In the genomic region with DNA sequence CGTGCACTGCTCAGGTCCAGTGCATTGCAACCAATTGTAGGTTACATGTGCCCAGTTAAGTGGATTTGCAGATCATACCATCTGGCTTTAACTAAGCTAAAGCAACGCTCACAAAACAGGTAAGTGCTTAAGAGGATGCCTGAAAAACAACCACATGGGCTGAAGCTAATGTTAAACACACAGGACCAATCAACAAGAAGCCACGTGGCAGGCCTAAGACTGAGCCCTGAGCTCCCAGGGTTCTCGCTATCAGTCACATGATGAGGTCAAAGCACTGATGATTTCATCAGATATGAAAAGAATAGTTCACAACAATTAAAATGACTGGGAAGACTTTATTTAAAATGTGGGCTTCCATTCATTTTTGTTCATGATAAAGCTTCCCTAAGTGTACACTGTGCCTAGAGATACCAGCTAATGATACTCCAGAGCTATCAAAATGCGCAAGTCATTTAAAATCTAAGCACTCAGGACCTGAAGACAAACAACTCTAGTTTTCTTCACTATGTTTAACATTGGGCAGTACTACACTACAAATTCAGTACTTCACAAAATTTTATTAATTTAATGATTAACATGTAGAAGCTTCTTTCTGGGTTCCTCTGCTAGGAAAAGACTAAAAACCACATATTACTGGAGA, we compare ENCODE assay signal across 11 cellular contexts.
DNase-seq lines count a peak whose midpoint lies in the region; ATAC-seq lines count a peak whose summit lies in the region.
"Had no signal": no experiment of that assay in that cellular context is flagged by ENCODE, and none has a peak within 500 bp of the region (broad histone marks: within the 10 kb centered on the region; RNA-seq: fewer than 3 reads in every experiment).

No MANE protein-coding gene starts in this region.

- peak overlapping the region; percentile 98 for H3K27ac Mint-ChIP-seq in activated naive CD8-positive, alpha-beta T cell
- H3K27ac Mint-ChIP-seq in memory B cell, result peak overlapping the region; percentile 87

- H3K36me3 ChIP-seq in ACC112 (ENCODE audit: insufficient read depth, low read length) (no peaks in the 10 kb centered on the region), HUES6 (ENCODE audit: control insufficient read depth, insufficient read depth, low read length) (no peaks in the 10 kb centered on the region)
- H3K36me3 ChIP-seq: ovary had no signal

- no peak overlapping the region for H3K9ac ChIP-seq in HUES6 (ENCODE audit: low read length)

- H3K9me3 Mint-ChIP-seq in activated naive CD8-positive, alpha-beta T cell (ENCODE audit: low read depth), result no peaks in the 10 kb centered on the region
- H3K9me3 Mint-ChIP-seq in memory B cell, result no peaks in the 10 kb centered on the region

- H3K27me3 ChIP-seq in ACC112 (ENCODE audit: insufficient read depth, low read length), result no peaks in the 10 kb centered on the region
- H3K27me3 ChIP-seq in HUES6 (ENCODE audit: control insufficient read depth, insufficient read depth, low read length), result no peaks in the 10 kb centered on the region
- H3K27me3 ChIP-seq: ovary had no signal

- H3K4me3 ChIP-seq in ACC112 (ENCODE audit: low read depth, low read length) (0 out of 2 replicates have a peak overlapping the region, but pooled peaks have one; percentile 12), HUES6 (ENCODE audit: low read depth, low read length) (no peak overlapping the region)
- H3K4me3 ChIP-seq: ovary had no signal

- no peak overlapping the region for H2AFZ ChIP-seq in ACC112 (ENCODE audit: low read length, unreplicated experiment)

- DNase-seq in memory B cell (ENCODE audit: low spot score in 2 of 2) (no peak), NCI-H1694 (lab: John Stamatoyannopoulos, UW) (no peak), SK-N-DZ (ENCODE audit: low spot score) (no peak)
- no peak for DNase-seq in stimulated activated CD8-positive, alpha-beta memory T cell treated with anti-CD3 and anti-CD28 coated beads, Interleukin-4, amount 100 ng/mL, for 48 hours
- DNase-seq: NCI-H446, ovary had no signal

- H3K4me1 ChIP-seq in ACC112 (ENCODE audit: control insufficient read depth, insufficient read depth, low read length, unreplicated experiment) (peaks cover 72% of the 10 kb centered on the region), HUES6 (ENCODE audit: control insufficient read depth, insufficient read depth, low read length) (peaks cover 46% of the 10 kb centered on the region)

- ATAC-seq in memory B cell (ENCODE audit: low read depth) (peak; percentile 32), GM21528 (IDR thresholded peaks at IDR 0.05; ENCODE audit: low FRiP score, unreplicated experiment) (no peak)

- peak overlapping the region; percentile 59 for H3K4me3 Mint-ChIP-seq in activated naive CD8-positive, alpha-beta T cell
- H3K4me3 Mint-ChIP-seq in memory B cell, result no peak overlapping the region
- H3K4me3 Mint-ChIP-seq: brain had no signal

- peaks cover 2% of the 10 kb centered on the region for H3K36me3 Mint-ChIP-seq in activated naive CD8-positive, alpha-beta T cell
- H3K36me3 Mint-ChIP-seq in memory B cell, result peaks cover 3% of the 10 kb centered on the region
- H3K36me3 Mint-ChIP-seq: brain had no signal

- no peaks in the 10 kb centered on the region for H3K9me3 ChIP-seq in HUES6 (ENCODE audit: control insufficient read depth, insufficient read depth, low read depth, low read length)
- H3K9me3 ChIP-seq: ovary had no signal

- H3K79me2 ChIP-seq in ACC112 (ENCODE audit: control insufficient read depth, insufficient read depth, low read length, unreplicated experiment), result peaks cover 53% of the 10 kb centered on the region

- peak overlapping the region; percentile 69 for H3K27ac ChIP-seq in ACC112 (ENCODE audit: low read depth, low read length)
- peak overlapping the region; percentile 72; the same call in 1 of the 2 replicates for H3K27ac ChIP-seq in HUES6 (ENCODE audit: low read depth, low read length)
- H3K27ac ChIP-seq: ovary had no signal

- H3K27me3 Mint-ChIP-seq in activated naive CD8-positive, alpha-beta T cell, result no peaks in the 10 kb centered on the region
- no peaks in the 10 kb centered on the region for H3K27me3 Mint-ChIP-seq in memory B cell
- H3K27me3 Mint-ChIP-seq: brain had no signal

- H3K4me1 Mint-ChIP-seq in activated naive CD8-positive, alpha-beta T cell (ENCODE audit: low read depth), result peaks cover 93% of the 10 kb centered on the region
- H3K4me1 Mint-ChIP-seq in memory B cell, result peaks cover 57% of the 10 kb centered on the region
